21 cellular contexts compared by ENCODE assay signal in genomic region chr12:52688481-52688880, GRCh38. TPM values are rescaled to one million over a fixed set of nuclear protein-coding genes. Genes with fewer than 3 reads are reported as not detected.
"Had no signal": no experiment of that assay in that cellular context is flagged by ENCODE, and none has a peak within 500 bp of the region (broad histone marks: within the 10 kb centered on the region; RNA-seq: fewer than 3 reads in every experiment).

No MANE protein-coding gene starts in this region.

- ATAC-seq: HepG2 had no signal

- H3K9me3 ChIP-seq: SK-N-SH had no signal

- DNase-seq: IMR-90, Kasumi-1, MM.1S, NCI-H1092 treated with DMSO at 0.1 percent for 48 hours, NCI-H1436, NCI-H2081 treated with DMSO at 0.1 percent for 48 hours, NCI-H2171, NCI-H226, NCI-H446, NCI-H524 treated with DMSO at 0.1 percent for 48 hours, NCI-H774, Right ventricle myocardium superior, RPMI8226, SIG-M5, SK-N-SH, SW 1271 had no signal

- H3K27ac ChIP-seq: KMS-11 had no signal

RNA-seq across cellular contexts. Expression of gene KRT1, which starts 8.3 kb away (rescaled TPM):
- total RNA-seq: HepG2, HT1080, IMR-90, M059J, Right ventricle myocardium superior, SK-MEL-5 had no signal
- polyA plus RNA-seq: HepG2, IMR-90, SK-N-SH had no signal

RNA-seq across cellular contexts. Expression of gene KRT77, which starts 14.8 kb away (rescaled TPM):
- total RNA-seq: HepG2, HT1080, IMR-90, M059J, Right ventricle myocardium superior, SK-MEL-5 had no signal
- polyA plus RNA-seq: HepG2, IMR-90, SK-N-SH had no signal

RNA-seq across cellular contexts. Expression of gene KRT2, which starts 36.5 kb away (rescaled TPM):
- total RNA-seq: HepG2, HT1080, IMR-90, M059J, Right ventricle myocardium superior, SK-MEL-5 had no signal
- polyA plus RNA-seq: HepG2, IMR-90, SK-N-SH had no signal
